In the genomic region with DNA sequence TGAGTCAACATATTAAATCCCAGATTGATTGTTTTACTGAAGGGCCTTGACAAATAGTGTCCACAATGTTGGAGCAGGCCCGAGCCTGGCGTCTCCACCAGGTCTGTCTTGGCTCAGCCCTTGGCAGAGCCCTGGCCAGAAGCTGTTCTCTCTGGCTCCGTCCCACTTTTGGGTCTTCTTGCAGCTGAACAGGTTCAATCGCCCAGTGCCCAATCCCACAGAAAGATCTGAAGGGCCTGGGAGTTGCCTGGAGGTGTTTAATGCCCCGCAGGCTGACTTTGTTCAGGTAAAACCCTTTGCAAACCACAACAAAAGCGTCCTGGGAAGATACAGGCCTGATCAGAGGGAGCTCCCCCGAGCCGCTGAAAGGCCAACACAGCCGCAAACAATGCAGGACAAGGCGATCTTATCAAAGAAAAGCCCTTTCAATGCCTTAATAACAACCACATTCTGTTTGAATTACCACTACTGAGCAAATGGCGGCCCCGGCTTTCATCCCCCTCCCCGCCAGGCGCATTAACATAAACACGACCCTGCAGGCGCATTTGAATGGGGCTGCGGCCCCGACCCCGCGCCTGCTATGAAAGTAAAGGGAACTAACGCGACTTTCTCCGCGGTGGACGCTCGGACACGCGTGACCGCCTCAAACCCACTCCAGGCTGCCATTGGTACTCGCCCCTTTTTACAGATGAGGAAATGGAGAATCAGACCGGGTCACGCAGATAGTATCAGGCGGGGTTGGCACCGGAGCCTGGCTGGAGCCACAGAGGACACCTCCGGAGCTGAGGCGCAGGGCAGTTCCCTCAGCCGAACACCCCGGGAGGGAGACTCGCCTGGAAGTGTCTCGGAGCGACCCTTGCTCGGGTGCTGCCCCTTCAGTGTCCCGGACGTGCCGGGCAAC, we compare ENCODE assay signal across 17 cellular contexts. TPM values are rescaled to one million over a fixed set of nuclear protein-coding genes. Genes with fewer than 3 reads are reported as not detected.
A peak's percentile ranks its signal among the peaks of the same experiment; 100 is the strongest.
DNase-seq lines count a peak whose midpoint lies in the region; ATAC-seq and TF ChIP-seq lines count a peak whose summit lies in the region.
"Had no signal": no experiment of that assay in that cellular context is flagged by ENCODE, and none has a peak within 500 bp of the region (broad histone marks: within the 10 kb centered on the region; RNA-seq: fewer than 3 reads in every experiment).

No MANE protein-coding gene starts in this region.

- H2BK5ac ChIP-seq in mesenchymal stem cell (ENCODE audit: low read depth, low read length, poor library complexity, severe bottlenecking), result no peak overlapping the region

- no peak overlapping the region for H2BK12ac ChIP-seq in mesenchymal stem cell (ENCODE audit: low read length in 2 of 2)

- no peaks in the 10 kb centered on the region for H3K9me3 ChIP-seq in mesenchymal stem cell (ENCODE audit: control insufficient read depth, low read length)
- H3K9me3 ChIP-seq: upper lobe of right lung had no signal

- no peaks in the 10 kb centered on the region for H3K36me3 Mint-ChIP-seq in HFFc6 (ENCODE audit: low read depth)
- no peaks in the 10 kb centered on the region for H3K36me3 Mint-ChIP-seq in activated B cell treated with CpG ODN at 0.5 μM for 24 hours (ENCODE audit: low read depth)
- H3K36me3 Mint-ChIP-seq in activated CD4-positive, alpha-beta T cell treated with anti-CD3 and anti-CD28 coated beads, Interleukin-2, amount 10 ng/mL, durations not matched to agents 7 days and 5 days (ENCODE audit: low read depth), result no peaks in the 10 kb centered on the region

- CTCF ChIA-PET in activated B cell treated with CpG ODN at 0.5 μM for 24 hours (lab: Charles Lee), result no interaction called here
- CTCF ChIA-PET in activated CD4-positive, alpha-beta T cell treated with anti-CD3 and anti-CD28 coated beads, Interleukin-2, amount 10 ng/mL, durations not matched to agents 7 days and 5 days (lab: Charles Lee), result interaction anchor here (1.2 to 1.5 kb wide), 2 partner anchors 10 to 18 kb away, joined by 3 to 4 read pairs; no protein-coding TSS in a partner anchor

- H2AK5ac ChIP-seq in mesenchymal stem cell (ENCODE audit: low read length, severe bottlenecking), result no peak overlapping the region

- no peak overlapping the region for H3K18ac ChIP-seq in mesenchymal stem cell (ENCODE audit: low read depth in 1 of 2, low read length in 2 of 2)

- H4K8ac ChIP-seq in mesenchymal stem cell (ENCODE audit: low read length), result peak overlapping the region; percentile 25

- H3K27me3 Mint-ChIP-seq in HFFc6 (ENCODE audit: insufficient read depth) (peaks cover 73% of the 10 kb centered on the region), activated B cell treated with CpG ODN at 0.5 μM for 24 hours (peaks cover 63% of the 10 kb centered on the region)
- H3K27me3 Mint-ChIP-seq in activated CD4-positive, alpha-beta T cell treated with anti-CD3 and anti-CD28 coated beads, Interleukin-2, amount 10 ng/mL, durations not matched to agents 7 days and 5 days, result peaks cover 89% of the 10 kb centered on the region

- POLR2A ChIA-PET in activated B cell treated with CpG ODN at 0.5 μM for 24 hours (lab: Charles Lee), result no interaction called here
- POLR2A ChIA-PET in activated CD4-positive, alpha-beta T cell treated with anti-CD3 and anti-CD28 coated beads, Interleukin-2, amount 10 ng/mL, durations not matched to agents 7 days and 5 days (lab: Charles Lee), result no interaction called here

- H3K4me1 ChIP-seq in mesenchymal stem cell (ENCODE audit: control insufficient read depth, insufficient read depth, low read depth, low read length), result peaks cover 18% of the 10 kb centered on the region
- no peaks in the 10 kb centered on the region for H3K4me1 ChIP-seq in rectal smooth muscle tissue (ENCODE audit: control insufficient read depth, insufficient read depth, low read length)

- H3K36me3 ChIP-seq in mesenchymal stem cell (ENCODE audit: control insufficient read depth in 1 of 2, insufficient read depth in 2 of 2, low read depth in 1 of 2, low read length in 2 of 2) (peaks cover 0 to 3% of the 10 kb centered on the region in 2 experiments), rectal smooth muscle tissue (ENCODE audit: control insufficient read depth, insufficient read depth, low read length) (no peaks in the 10 kb centered on the region)
- H3K36me3 ChIP-seq: upper lobe of right lung had no signal

- H3K27ac ChIP-seq in mesenchymal stem cell (ENCODE audit: low read length, poor library complexity, severe bottlenecking), result no peak overlapping the region
- no peak overlapping the region for H3K27ac ChIP-seq in rectal smooth muscle tissue (ENCODE audit: low read depth, low read length)
- H3K27ac ChIP-seq: upper lobe of right lung had no signal

- no peak overlapping the region for H2BK120ac ChIP-seq in mesenchymal stem cell (ENCODE audit: low read depth, low read length)

- intact Hi-C loops in activated B cell treated with CpG ODN at 0.5 μM for 24 hours (cut with micrococcal nuclease), result loop anchor here (2.0 kb wide), 1 partner anchor 39 kb away; no protein-coding TSS in a partner anchor

- H3K79me1 ChIP-seq in mesenchymal stem cell (replicated peaks; ENCODE audit: low read length, poor library complexity, severe bottlenecking), result no peaks in the 10 kb centered on the region

- H3K27ac Mint-ChIP-seq in HFFc6 (no peak overlapping the region), activated B cell treated with CpG ODN at 0.5 μM for 24 hours (no peak overlapping the region)
- H3K27ac Mint-ChIP-seq in activated CD4-positive, alpha-beta T cell treated with anti-CD3 and anti-CD28 coated beads, Interleukin-2, amount 10 ng/mL, durations not matched to agents 7 days and 5 days, result no peak overlapping the region

- peak; percentile 21 for ATAC-seq in activated B cell treated with CpG ODN at 0.5 μM for 24 hours (ENCODE audit: low read depth)
- ATAC-seq: HepG2, upper lobe of right lung had no signal

- no peak for DNase-seq in HFFc6
- DNase-seq in activated B cell treated with CpG ODN at 0.5 μM for 24 hours, result no peak
- DNase-seq in mesenchymal stem cell, result no peak
- no peak for DNase-seq in activated CD4-positive, alpha-beta T cell treated with anti-CD3 and anti-CD28 coated beads, Interleukin-2, amount 10 ng/mL, durations not matched to agents 7 days and 5 days
- DNase-seq in NCI-H524 treated with DMSO at 0.1 percent for 48 hours (lab: John Stamatoyannopoulos, UW), result no peak
- DNase-seq in LoVo (ENCODE audit: low spot score), result no peak
- no peak for DNase-seq in occipital lobe (lab: John Stamatoyannopoulos, UW)
- DNase-seq: activated naive CD4-positive, alpha-beta T cell; effector CD8-positive, alpha-beta T cell; NCI-H2171; stimulated activated CD8-positive, alpha-beta memory T cell treated with anti-CD3 and anti-CD28 coated beads, Interleukin-4, amount 100 ng/mL, for 48 hours; upper lobe of right lung had no signal

- no peak overlapping the region for H3K14ac ChIP-seq in mesenchymal stem cell (ENCODE audit: low read length in 2 of 2)

- H3K27me3 ChIP-seq in mesenchymal stem cell (ENCODE audit: control insufficient read depth in 1 of 2, insufficient read depth in 1 of 2, low read length in 2 of 2), result peaks cover 95 to 100% of the 10 kb centered on the region in 2 experiments
- peaks cover 32% of the 10 kb centered on the region for H3K27me3 ChIP-seq in rectal smooth muscle tissue (ENCODE audit: control insufficient read depth, insufficient read depth, low read length)

- no peak overlapping the region for H3K4ac ChIP-seq in mesenchymal stem cell (ENCODE audit: low read depth in 1 of 2, low read length in 2 of 2)

- peak overlapping the region; percentile 22; the same call in 1 of the 2 replicates for H3K4me3 Mint-ChIP-seq in HFFc6
- H3K4me3 Mint-ChIP-seq in activated B cell treated with CpG ODN at 0.5 μM for 24 hours, result peak overlapping the region; percentile 53
- H3K4me3 Mint-ChIP-seq in activated CD4-positive, alpha-beta T cell treated with anti-CD3 and anti-CD28 coated beads, Interleukin-2, amount 10 ng/mL, durations not matched to agents 7 days and 5 days, result no peak overlapping the region

- H3K23ac ChIP-seq in mesenchymal stem cell (ENCODE audit: low read length in 2 of 2), result no peak overlapping the region

- no peak overlapping the region for H4K91ac ChIP-seq in mesenchymal stem cell (ENCODE audit: low read length)

- no peaks in the 10 kb centered on the region for H3K9me3 Mint-ChIP-seq in HFFc6
- H3K9me3 Mint-ChIP-seq in activated B cell treated with CpG ODN at 0.5 μM for 24 hours, result no peaks in the 10 kb centered on the region
- no peaks in the 10 kb centered on the region for H3K9me3 Mint-ChIP-seq in activated CD4-positive, alpha-beta T cell treated with anti-CD3 and anti-CD28 coated beads, Interleukin-2, amount 10 ng/mL, durations not matched to agents 7 days and 5 days

- WGBS in mesenchymal stem cell, result 4% methylated on average over 44 of the region's 45 CpGs

- H2BK15ac ChIP-seq in mesenchymal stem cell (ENCODE audit: low read depth, poor library complexity, severe bottlenecking), result no peak overlapping the region

- no peak overlapping the region for H2AFZ ChIP-seq in mesenchymal stem cell (ENCODE audit: low read depth, low read length)

- TF ChIP-seq CTCF in HFFc6 (IDR thresholded peaks at IDR 0.05) (no peak), activated B cell treated with CpG ODN at 0.5 μM for 24 hours (IDR thresholded peaks at IDR 0.05) (no peak)

- H3K4me2 ChIP-seq in mesenchymal stem cell (ENCODE audit: low read length, poor library complexity, severe bottlenecking), result no peak overlapping the region

- H3K9ac ChIP-seq in mesenchymal stem cell (ENCODE audit: low read length) (no peak overlapping the region), rectal smooth muscle tissue (ENCODE audit: low read length) (peak overlapping the region; percentile 38)

- H3K4me1 Mint-ChIP-seq in HFFc6 (ENCODE audit: low read depth), result no peaks in the 10 kb centered on the region
- H3K4me1 Mint-ChIP-seq in activated B cell treated with CpG ODN at 0.5 μM for 24 hours, result peaks cover 41% of the 10 kb centered on the region
- peaks cover 5% of the 10 kb centered on the region for H3K4me1 Mint-ChIP-seq in activated CD4-positive, alpha-beta T cell treated with anti-CD3 and anti-CD28 coated beads, Interleukin-2, amount 10 ng/mL, durations not matched to agents 7 days and 5 days

- H3K4me3 ChIP-seq in mesenchymal stem cell (ENCODE audit: insufficient read depth in 1 of 2, low read depth in 1 of 2, low read length in 2 of 2) (no peak overlapping the region), rectal smooth muscle tissue (ENCODE audit: low read length) (peak overlapping the region; percentile 78)
- H3K4me3 ChIP-seq: upper lobe of right lung had no signal

RNA-seq across cellular contexts. Expression of a gene that starts 3.1 kb away (rescaled TPM):
- total RNA-seq in HFFc6 (2021; fragmentation: NEBNext Ultra II Directional; extraction: Animal tissue kit (Norgen Biotek cat#: 25700)), result not detected
- total RNA-seq in activated B cell treated with CpG ODN at 0.5 μM for 24 hours (not detected in 2 replicates), occipital lobe (not detected)
- 1.9 TPM for polyA plus RNA-seq in mesenchymal stem cell (2013, experiment 1 of 2)
- polyA plus RNA-seq in mesenchymal stem cell (2013, experiment 2 of 2), result 1.7 TPM
- not detected for total RNA-seq in activated CD4-positive, alpha-beta T cell treated with anti-CD3 and anti-CD28 coated beads, Interleukin-2, amount 10 ng/mL, durations not matched to agents 7 days and 5 days
- total RNA-seq: lung microvascular endothelial cell, renal cortical epithelial cell, upper lobe of right lung had no signal
- polyA plus RNA-seq: BJ, HepG2 had no signal

RNA-seq across cellular contexts. Expression of a gene that starts 22.5 kb away (rescaled TPM):
- not detected for total RNA-seq in HFFc6 (2021; fragmentation: NEBNext Ultra II Directional; extraction: Animal tissue kit (Norgen Biotek cat#: 25700))
- total RNA-seq in activated B cell treated with CpG ODN at 0.5 μM for 24 hours, result not detected in 2 replicates
- polyA plus RNA-seq in mesenchymal stem cell (2013, experiment 1 of 2), result not detected
- not detected for polyA plus RNA-seq in mesenchymal stem cell (2013, experiment 2 of 2)
- not detected for total RNA-seq in activated CD4-positive, alpha-beta T cell treated with anti-CD3 and anti-CD28 coated beads, Interleukin-2, amount 10 ng/mL, durations not matched to agents 7 days and 5 days
- total RNA-seq in occipital lobe, result not detected
- total RNA-seq: HepG2, lung microvascular endothelial cell, renal cortical epithelial cell, upper lobe of right lung had no signal
- polyA plus RNA-seq: BJ, HepG2 had no signal

RNA-seq across cellular contexts. Expression of a gene that starts 46.2 kb away (rescaled TPM):
- total RNA-seq in HFFc6 (2021; fragmentation: NEBNext Ultra II Directional; extraction: Animal tissue kit (Norgen Biotek cat#: 25700)), result not detected
- not detected in 2 replicates for total RNA-seq in activated B cell treated with CpG ODN at 0.5 μM for 24 hours
- polyA plus RNA-seq in mesenchymal stem cell (2013, experiment 1 of 2), result not detected
- not detected for polyA plus RNA-seq in mesenchymal stem cell (2013, experiment 2 of 2)
- total RNA-seq in activated CD4-positive, alpha-beta T cell treated with anti-CD3 and anti-CD28 coated beads, Interleukin-2, amount 10 ng/mL, durations not matched to agents 7 days and 5 days, result not detected
- not detected for total RNA-seq in occipital lobe
- total RNA-seq: lung microvascular endothelial cell, renal cortical epithelial cell, upper lobe of right lung had no signal
- polyA plus RNA-seq: BJ, HepG2 had no signal
